Comparison of ENCODE assay signal across 8 cellular contexts in genomic region chr2:119659601-119660342, GRCh38. TPM values are rescaled to one million over a fixed set of nuclear protein-coding genes. Genes with fewer than 3 reads are reported as not detected.
DNase-seq lines count a peak whose midpoint lies in the region; ATAC-seq and TF ChIP-seq lines count a peak whose summit lies in the region.

No MANE protein-coding gene starts in this region.

- no peak overlapping the region for H3K27ac ChIP-seq in SU-DHL-6 (ENCODE audit: low read depth, low read length)

- no peak overlapping the region for H2AFZ ChIP-seq in SU-DHL-6 (ENCODE audit: low read depth, low read length, severe bottlenecking)

- no peaks in the 10 kb centered on the region for H3K27me3 ChIP-seq in SU-DHL-6 (ENCODE audit: low read length)

- no peak overlapping the region for H3K4me3 ChIP-seq in SU-DHL-6 (ENCODE audit: insufficient read depth, low read length, poor library complexity, severe bottlenecking)

- H4K20me1 ChIP-seq in SU-DHL-6 (ENCODE audit: low read depth, low read length), result no peaks in the 10 kb centered on the region

- H3K36me3 ChIP-seq in SU-DHL-6 (ENCODE audit: low read length), result no peaks in the 10 kb centered on the region

- no peaks in the 10 kb centered on the region for H3F3A ChIP-seq in SU-DHL-6 (ENCODE audit: insufficient read depth)

- no peak for ATAC-seq in GM19397 (IDR thresholded peaks at IDR 0.05; ENCODE audit: unreplicated experiment)

- DNase-seq in NCI-H1092 treated with DMSO at 0.1 percent for 48 hours (lab: John Stamatoyannopoulos, UW), result peak; percentile 39
- DNase-seq in NCI-H1092 (lab: John Stamatoyannopoulos, UW), result no peak
- peak; percentile 66 to 76 for DNase-seq in Kasumi-1 (lab: John Stamatoyannopoulos, UW)
- DNase-seq in dermis blood vessel endothelial cell, result peak; percentile 78
- DNase-seq in midbrain (lab: John Stamatoyannopoulos, UW), result peak; percentile 62
- DNase-seq in globus pallidus (ENCODE audit: low spot score), result no peak

- H3K9me3 ChIP-seq in SU-DHL-6 (ENCODE audit: insufficient read depth, low read length), result no peaks in the 10 kb centered on the region

- no peaks in the 10 kb centered on the region for H3K79me2 ChIP-seq in SU-DHL-6 (ENCODE audit: insufficient read depth, low read length)

- H3K4me2 ChIP-seq in SU-DHL-6 (ENCODE audit: low read depth, low read length, poor library complexity, severe bottlenecking), result no peak overlapping the region

- no peak overlapping the region for H3K9ac ChIP-seq in SU-DHL-6 (ENCODE audit: low read length)

- peak; percentile 90 for TF ChIP-seq CTCF in SU-DHL-6 (IDR thresholded peaks at IDR 0.05; ENCODE audit: insufficient read depth, low read length, poor library complexity, severe bottlenecking)

- H3K9me2 ChIP-seq in SU-DHL-6 (replicated peaks; ENCODE audit: insufficient read depth, low read length), result no peaks in the 10 kb centered on the region

RNA-seq across cellular contexts. Expression of gene TMEM177, which starts 19.2 kb away (rescaled TPM):
- total RNA-seq in dermis blood vessel endothelial cell, result 6.5 and 8.6 TPM in 2 replicates

Comparison
In these comparisons a context has a peak if more than half of its experiments do, and no peak if none do; other contexts are left out.
1. DNase-seq: peak in NCI-H1092 treated with DMSO at 0.1 percent for 48 hours (single experiment), Kasumi-1 (2 of 2), dermis blood vessel endothelial cell (single experiment) and midbrain (single experiment); none in NCI-H1092 (single experiment) and globus pallidus (single experiment).